Comparison of ENCODE assay signal across 8 cellular contexts in genomic region chr6:4017058-4017457, GRCh38.
DNase-seq lines count a peak whose midpoint lies in the region; ATAC-seq, FAIRE-seq and TF ChIP-seq lines count a peak whose summit lies in the region.

No MANE protein-coding gene starts in this region.

- no peak overlapping the region for H2AFZ ChIP-seq in K562 (ENCODE audit: low read depth, low read length)

- H4K20me1 ChIP-seq in K562 (replicated peaks; ENCODE audit: control insufficient read depth, insufficient read depth, low read length) = peaks cover 4% of the 10 kb centered on the region; the same call in 1 of the 2 replicates

- peaks cover 74% of the 10 kb centered on the region for H3K4me1 Mint-ChIP-seq in stimulated activated naive CD8-positive, alpha-beta T cell treated with anti-CD3 and anti-CD28 coated beads, Interleukin-15, Interleukin-2, amounts not matched to agents 100 ng/mL and 50 ng/mL, for 24 hours (ENCODE audit: low read depth)

- peaks cover 90% of the 10 kb centered on the region for H3K79me2 ChIP-seq in K562 (ENCODE audit: control insufficient read depth, insufficient read depth, low read length)

- BruUV-seq in K562 (replicated peaks; lab: Mats Ljungman, UMichigan) = no TSS peak

- H3K4me2 ChIP-seq in K562 (ENCODE audit: insufficient read depth, low read length) = peak overlapping the region; percentile 79

- H3K4me3 ChIP-seq in K562 (peak overlapping the region; percentile 80), mesodermal cell (ENCODE audit: extremely low read depth, insufficient read depth, low read length, poor library complexity, severe bottlenecking) (peak overlapping the region; percentile 65)

- H3K27me3 Mint-ChIP-seq in stimulated activated naive CD8-positive, alpha-beta T cell treated with anti-CD3 and anti-CD28 coated beads, Interleukin-15, Interleukin-2, amounts not matched to agents 100 ng/mL and 50 ng/mL, for 24 hours = no peaks in the 10 kb centered on the region

- H3K36me3 ChIP-seq in K562 (ENCODE audit: control insufficient read depth, insufficient read depth, low read length) = peaks cover 26% of the 10 kb centered on the region
- H3K36me3 ChIP-seq in mesodermal cell (ENCODE audit: control insufficient read depth, insufficient read depth, low read length) = peaks cover 21% of the 10 kb centered on the region

- H3K4me1 ChIP-seq in K562 (replicated peaks in 1 of 2; ENCODE audit: control insufficient read depth in 2 of 2, insufficient read depth in 2 of 2, low read length in 2 of 2) (peaks cover 8 to 10% of the 10 kb centered on the region in 2 experiments), mesodermal cell (ENCODE audit: control insufficient read depth, insufficient read depth, low read length, poor library complexity, severe bottlenecking) (peaks cover 6% of the 10 kb centered on the region)

- no peaks in the 10 kb centered on the region for H3K9me3 ChIP-seq in K562 (replicated peaks; ENCODE audit: control insufficient read depth, insufficient read depth, low read depth, low read length)
- H3K9me3 ChIP-seq in mesodermal cell (ENCODE audit: control insufficient read depth, low read length) = no peaks in the 10 kb centered on the region

- DNase-seq in stimulated activated naive CD8-positive, alpha-beta T cell treated with anti-CD3 and anti-CD28 coated beads, Interleukin-15, Interleukin-2, amounts not matched to agents 100 U/mL and 50 U/mL, for 24 hours = no peak
- DNase-seq in K562 (ENCODE audit: extremely low read depth in 1 of 4, low spot score in 3 of 4) = no peak
- DNase-seq in dedifferentiated amniotic fluid mesenchymal stem cell (ENCODE audit: extremely low spot score) = no peak
- no peak for DNase-seq in EL
- DNase-seq in amygdala (lab: John Stamatoyannopoulos, UW) = no peak
- no peak for DNase-seq in NOMO-1 treated with DMSO at 0.1 percent for 48 hours (lab: John Stamatoyannopoulos, UW; ENCODE audit: unreplicated experiment)

- POLR2A ChIA-PET in K562 (lab: Yijun Ruan, JAX) = no interaction called here

- no peaks in the 10 kb centered on the region for H3K27me3 ChIP-seq in K562 (ENCODE audit: control insufficient read depth in 2 of 2, insufficient read depth in 2 of 2, low read length in 2 of 2)

- TF ChIP-seq POLR2A in K562 (conservative IDR thresholded peaks at IDR 0.05) = no peak

- H3K9me3 Mint-ChIP-seq in stimulated activated naive CD8-positive, alpha-beta T cell treated with anti-CD3 and anti-CD28 coated beads, Interleukin-15, Interleukin-2, amounts not matched to agents 100 ng/mL and 50 ng/mL, for 24 hours = no peaks in the 10 kb centered on the region

- H3K27ac Mint-ChIP-seq in stimulated activated naive CD8-positive, alpha-beta T cell treated with anti-CD3 and anti-CD28 coated beads, Interleukin-15, Interleukin-2, amounts not matched to agents 100 ng/mL and 50 ng/mL, for 24 hours = peak overlapping the region; percentile 92

- FAIRE-seq in K562 (lab: Jason Lieb, UNC) = no peak

- intact Hi-C loops in K562 (cut with micrococcal nuclease) = no loop called here

- in situ Hi-C loops in K562 (cut with MboI) = loop anchor here (10.0 kb wide), 1 partner anchor 742 kb away; no protein-coding TSS in a partner anchor

- TF ChIP-seq CTCF in K562 (IDR thresholded peaks at IDR 0.05 in 2 of 3, conservative IDR thresholded peaks at IDR 0.05 in 1 of 3; ENCODE audit: insufficient read depth in 2 of 3, low read depth in 1 of 3, low read length in 3 of 3) = no peak

- H3K9ac ChIP-seq in K562 (ENCODE audit: insufficient read depth in 1 of 2, low read depth in 2 of 2, low read length in 2 of 2) = peak overlapping the region in 1 of 2 experiments; percentile 94; a peak in 3 of 4 replicates

- no peaks in the 10 kb centered on the region for H3K9me1 ChIP-seq in K562 (ENCODE audit: control insufficient read depth, insufficient read depth, low read length)

- ATAC-seq in stimulated activated naive CD8-positive, alpha-beta T cell treated with anti-CD3 and anti-CD28 coated beads, Interleukin-15, Interleukin-2, amounts not matched to agents 100 U/mL and 50 U/mL, for 24 hours = no peak
- no peak for ATAC-seq in K562

- H3K27ac ChIP-seq in K562 (ENCODE audit: extremely low read depth, low read depth, low read length) (peak overlapping the region; percentile 90), mesodermal cell (ENCODE audit: low read depth, low read length, severe bottlenecking) (peak overlapping the region; percentile 96)

- no peak for TF ChIP-seq EP300 in K562 (IDR thresholded peaks at IDR 0.05; ENCODE audit: low read length)

- CTCF ChIA-PET in K562 (lab: Yijun Ruan, JAX; ENCODE audit: low intra/inter-chr PET ratio) = no interaction called here

- H3K36me3 Mint-ChIP-seq in stimulated activated naive CD8-positive, alpha-beta T cell treated with anti-CD3 and anti-CD28 coated beads, Interleukin-15, Interleukin-2, amounts not matched to agents 100 ng/mL and 50 ng/mL, for 24 hours (ENCODE audit: low read depth) = peaks cover 20% of the 10 kb centered on the region

- no peak for TF ChIP-seq RAD21 in K562 (CRISPR knock-in tag; conservative IDR thresholded peaks at IDR 0.05 in 1 of 2, IDR thresholded peaks at IDR 0.05 in 1 of 2)

- peak overlapping the region; percentile 95 for H3K4me3 Mint-ChIP-seq in stimulated activated naive CD8-positive, alpha-beta T cell treated with anti-CD3 and anti-CD28 coated beads, Interleukin-15, Interleukin-2, amounts not matched to agents 100 ng/mL and 50 ng/mL, for 24 hours

TF ChIP-seq in K562, 482 proteins besides CTCF, POLR2A, EP300 and RAD21 (continues in another document):
- TF ChIP-seq PBX2 (CRISPR knock-in tag; IDR thresholded peaks at IDR 0.05; ENCODE audit: low read depth) (no peak), PBX2 (tag; conservative IDR thresholded peaks at IDR 0.05; ENCODE audit: low read depth) (peak; percentile 42; the same call in 1 of the 2 replicates), RHOXF2B (CRISPR knock-in tag; conservative IDR thresholded peaks at IDR 0.05) (no peak), ZBTB49 (CRISPR knock-in tag; IDR thresholded peaks at IDR 0.05; ENCODE audit: borderline replicate concordance) (no peak), AFF4 (CRISPR knock-in tag; IDR thresholded peaks at IDR 0.05) (0 out of 2 replicates have a peak, but pooled peaks have one; percentile 28)
